ENCODE assay signal across 8 cellular contexts in genomic region chr5:54883374-54884194, GRCh38.
DNase-seq lines count a peak whose midpoint lies in the region; ATAC-seq and TF ChIP-seq lines count a peak whose summit lies in the region.

No MANE protein-coding gene starts in this region.

- H3K36me3 ChIP-seq in BJ (ENCODE audit: control insufficient read depth, insufficient read depth, low read length) (no peaks in the 10 kb centered on the region), Peyer's patch (no peaks in the 10 kb centered on the region), esophagus squamous epithelium (no peaks in the 10 kb centered on the region), muscle layer of duodenum (ENCODE audit: control insufficient read depth in 1 of 2, insufficient read depth in 2 of 2, low read length in 2 of 2) (no peaks in the 10 kb centered on the region)

- DNase-seq in BJ (ENCODE audit: low read depth) (no peak), Peyer's patch (peak in 2 of 3 donors; percentile 54 to 55), esophagus squamous epithelium (lab: John Stamatoyannopoulos, UW) (no peak), RPMI8226 (no peak), DMS153 (lab: John Stamatoyannopoulos, UW) (no peak), NCI-H146 (lab: John Stamatoyannopoulos, UW) (no peak)

- POLR2A ChIA-PET in BJ (lab: Charles Lee): no interaction called here

- 9 to 18% methylated on average over 18 to 34 of the region's 75 CpGs for WGBS in esophagus squamous epithelium, 2 donors

- H3K27me3 ChIP-seq in BJ (ENCODE audit: control insufficient read depth, insufficient read depth, low read length): peaks cover 2% of the 10 kb centered on the region
- H3K27me3 ChIP-seq in Peyer's patch: peaks cover 0 to 5% of the 10 kb centered on the region in 2 donors
- H3K27me3 ChIP-seq in esophagus squamous epithelium: peaks cover 0 to 51% (median 2%) of the 10 kb centered on the region in 4 donors
- H3K27me3 ChIP-seq in muscle layer of duodenum (ENCODE audit: low read depth, low read length): peaks cover 5% of the 10 kb centered on the region

- TF ChIP-seq POLR2A in Peyer's patch (IDR thresholded peaks at IDR 0.05) (no peak), esophagus squamous epithelium (IDR thresholded peaks at IDR 0.05) (no peak)

- intact Hi-C loops in esophagus squamous epithelium (cut with DNase I): no loop called here

- CTCF ChIA-PET in BJ (lab: Yijun Ruan, JAX): interaction anchor here (1.0 kb wide), 1 partner anchor 21 kb away, joined by 3 read pairs; no protein-coding TSS in a partner anchor

- peak overlapping the region; percentile 49 for H3K4me3 ChIP-seq in BJ (ENCODE audit: low read depth, low read length)
- peak overlapping the region; percentile 26 to 54 (median 44) for H3K4me3 ChIP-seq in Peyer's patch
- peak overlapping the region; percentile 37 to 65 (median 50) for H3K4me3 ChIP-seq in esophagus squamous epithelium
- H3K4me3 ChIP-seq in muscle layer of duodenum (ENCODE audit: low read depth in 1 of 2, low read length in 2 of 2): peak overlapping the region; percentile 30 to 71

- H3K9me3 ChIP-seq in Peyer's patch: no peaks in the 10 kb centered on the region
- no peaks in the 10 kb centered on the region for H3K9me3 ChIP-seq in esophagus squamous epithelium
- no peaks in the 10 kb centered on the region for H3K9me3 ChIP-seq in muscle layer of duodenum (ENCODE audit: control insufficient read depth in 1 of 2, low read length in 2 of 2)

- TF ChIP-seq CTCF in BJ (IDR thresholded peaks at IDR 0.05; ENCODE audit: insufficient read depth, low read depth, low read length): no peak
- TF ChIP-seq CTCF in Peyer's patch (IDR thresholded peaks at IDR 0.05): no peak
- no peak for TF ChIP-seq CTCF in esophagus squamous epithelium (IDR thresholded peaks at IDR 0.05)

- no peaks in the 10 kb centered on the region for H3K4me1 ChIP-seq in Peyer's patch
- peaks cover 6 to 35% (median 7%) of the 10 kb centered on the region in 3 donors for H3K4me1 ChIP-seq in esophagus squamous epithelium
- H3K4me1 ChIP-seq in muscle layer of duodenum (ENCODE audit: control insufficient read depth in 1 of 2, insufficient read depth in 2 of 2, low read length in 2 of 2): peaks cover 0 to 7% of the 10 kb centered on the region in 2 donors

- no peak for ATAC-seq in GM21723 (IDR thresholded peaks at IDR 0.05; ENCODE audit: unreplicated experiment)

- no peak overlapping the region for H3K27ac ChIP-seq in Peyer's patch
- no peak overlapping the region for H3K27ac ChIP-seq in esophagus squamous epithelium
- peak overlapping the region; percentile 28 for H3K27ac ChIP-seq in muscle layer of duodenum (ENCODE audit: low read length)

Comparison
In these comparisons a context has a peak if more than half of its experiments do, and no peak if none do; other contexts are left out.
1. DNase-seq: peak in Peyer's patch (2 of 3); none in BJ (single experiment), esophagus squamous epithelium (single experiment), RPMI8226 (single experiment), DMS153 (single experiment) and NCI-H146 (single experiment).
2. Peak in every context shown above with its lines, with median percentiles within 50 percentile points of each other: H3K4me3 ChIP-seq.